8 cellular contexts compared by ENCODE assay signal in genomic region chr9:97237951-97238851, GRCh38.
DNase-seq lines count a peak whose midpoint lies in the region; ATAC-seq and TF ChIP-seq lines count a peak whose summit lies in the region.

No MANE protein-coding gene starts in this region.

- H3K27me3 Mint-ChIP-seq in stimulated activated naive CD8-positive, alpha-beta T cell treated with anti-CD3 and anti-CD28 coated beads, Interleukin-15, amount 100 ng/mL, for 72 hours = no peaks in the 10 kb centered on the region

- no peak overlapping the region for H4K91ac ChIP-seq in neuronal stem cell (ENCODE audit: low read depth, low read length, poor library complexity)

- ATAC-seq in SK-N-SH treated with all-trans-retinoic acid at 6 μM for 48 hours (peak; percentile 97), gastroesophageal sphincter (peak; percentile 96), HG03469 (IDR thresholded peaks at IDR 0.05; ENCODE audit: unreplicated experiment) (no peak)
- peak; percentile 98 for ATAC-seq in stimulated activated naive CD8-positive, alpha-beta T cell treated with anti-CD3 and anti-CD28 coated beads, Interleukin-15, amount 100 ng/mL, for 72 hours

- H3K18ac ChIP-seq in neuronal stem cell (ENCODE audit: low read length) = peak overlapping the region; percentile 97

- peak overlapping the region; percentile 89 to 97 for H3K27ac Mint-ChIP-seq in stimulated activated naive CD8-positive, alpha-beta T cell treated with anti-CD3 and anti-CD28 coated beads, Interleukin-15, amount 100 ng/mL, for 72 hours

- peaks cover 0 to 21% (median 6%) of the 10 kb centered on the region in 3 donors for H3K4me1 ChIP-seq in gastroesophageal sphincter
- no peaks in the 10 kb centered on the region for H3K4me1 ChIP-seq in neuronal stem cell (ENCODE audit: control insufficient read depth in 2 of 2, insufficient read depth in 1 of 2, low read depth in 1 of 2, low read length in 2 of 2)

- H3K9me3 ChIP-seq in gastroesophageal sphincter = no peaks in the 10 kb centered on the region
- peaks cover 0 to under 1% of the 10 kb centered on the region in 2 donors for H3K9me3 ChIP-seq in neuronal stem cell (replicated peaks in 1 of 2; ENCODE audit: control insufficient read depth in 2 of 2, insufficient read depth in 1 of 2, low read depth in 1 of 2, low read length in 2 of 2)

- H2AFZ ChIP-seq in neuronal stem cell (ENCODE audit: low read length) = peak overlapping the region; percentile 94

- H3K36me3 ChIP-seq in gastroesophageal sphincter (no peaks in the 10 kb centered on the region), neuronal stem cell (replicated peaks in 1 of 2; ENCODE audit: control insufficient read depth in 2 of 2, insufficient read depth in 2 of 2, low read length in 2 of 2) (peaks cover 0 to under 1% of the 10 kb centered on the region in 2 donors)

- H2BK120ac ChIP-seq in neuronal stem cell (ENCODE audit: low read depth, low read length) = no peak overlapping the region

- H3K4ac ChIP-seq in neuronal stem cell (ENCODE audit: low read length) = no peak overlapping the region

- H3K14ac ChIP-seq in neuronal stem cell (ENCODE audit: low read length) = peak overlapping the region; percentile 31

- H2BK5ac ChIP-seq in neuronal stem cell (ENCODE audit: low read length) = peak overlapping the region; percentile 71

- H3K27me3 ChIP-seq in gastroesophageal sphincter (no peaks in the 10 kb centered on the region), neuronal stem cell (ENCODE audit: control insufficient read depth in 3 of 3, insufficient read depth in 3 of 3, low read depth in 1 of 3, low read length in 3 of 3) (no peaks in the 10 kb centered on the region)

- peaks cover 18% of the 10 kb centered on the region for H3K4me1 Mint-ChIP-seq in stimulated activated naive CD8-positive, alpha-beta T cell treated with anti-CD3 and anti-CD28 coated beads, Interleukin-15, amount 100 ng/mL, for 72 hours

- peak overlapping the region; percentile 54 to 90 (median 84) for H3K27ac ChIP-seq in gastroesophageal sphincter
- peak overlapping the region; percentile 92 for H3K27ac ChIP-seq in neuronal stem cell (replicated peaks; ENCODE audit: low read length)

- H2BK15ac ChIP-seq in neuronal stem cell (ENCODE audit: low read length) = peak overlapping the region; percentile 14

- H3K23ac ChIP-seq in neuronal stem cell (ENCODE audit: low read depth, low read length, poor library complexity) = peak overlapping the region; percentile 98

- TF ChIP-seq POLR2A in gastroesophageal sphincter (IDR thresholded peaks at IDR 0.05) = peak in 1 of 2 donors; percentile 27

- H3K79me1 ChIP-seq in neuronal stem cell (ENCODE audit: low read depth, low read length) = no peaks in the 10 kb centered on the region

- no peaks in the 10 kb centered on the region for H3K9me3 Mint-ChIP-seq in stimulated activated naive CD8-positive, alpha-beta T cell treated with anti-CD3 and anti-CD28 coated beads, Interleukin-15, amount 100 ng/mL, for 72 hours

- H2BK12ac ChIP-seq in neuronal stem cell (ENCODE audit: low read length) = no peak overlapping the region

- H3K4me3 Mint-ChIP-seq in stimulated activated naive CD8-positive, alpha-beta T cell treated with anti-CD3 and anti-CD28 coated beads, Interleukin-15, amount 100 ng/mL, for 72 hours = peak overlapping the region; percentile 88 to 92

- TF ChIP-seq EP300 in gastroesophageal sphincter (IDR thresholded peaks at IDR 0.05) = no peak

- peak overlapping the region; percentile 57 to 64 for H3K4me3 ChIP-seq in gastroesophageal sphincter
- H3K4me3 ChIP-seq in neuronal stem cell (ENCODE audit: low read length in 2 of 2) = peak overlapping the region; percentile 60 to 77

- no peak overlapping the region for H4K8ac ChIP-seq in neuronal stem cell (ENCODE audit: low read depth, low read length)

- no peak overlapping the region for H2AK5ac ChIP-seq in neuronal stem cell (ENCODE audit: low read depth, low read length)

- TF ChIP-seq CTCF in GM10266 (IDR thresholded peaks at IDR 0.05; ENCODE audit: control insufficient read depth, insufficient read depth, low read depth, missing control alignments) (no peak), gastroesophageal sphincter (IDR thresholded peaks at IDR 0.05) (no peak)

- DNase-seq in GM10266 (ENCODE audit: extremely low spot score) (peak; percentile 52), Kasumi-1 (lab: John Stamatoyannopoulos, UW) (peak; percentile 84 to 86), neuronal stem cell (ENCODE audit: low spot score) (peak; percentile 65)
- DNase-seq in activated naive CD4-positive, alpha-beta T cell treated with anti-CD3 and anti-CD28 coated beads, Interleukin-2, amount 50 U/mL, for 16 hours = peak; percentile 74
- DNase-seq in stimulated activated naive CD8-positive, alpha-beta T cell treated with anti-CD3 and anti-CD28 coated beads, Interleukin-15, amount 100 ng/mL, for 72 hours = peak; percentile 78 to 88

- WGBS in gastroesophageal sphincter (ENCODE audit: low coverage in 1 of 2), 2 donors = 0 to 15% methylated on average over 6 to 11 of the region's 58 CpGs
- WGBS in neuronal stem cell (ENCODE audit: extremely low coverage in 2 of 2, insufficient read length in 2 of 2, insufficient replicate concordance in 1 of 2), 2 donors = no CpG with 5 or more reads among the region's 58 CpGs

- H3K9ac ChIP-seq in neuronal stem cell (ENCODE audit: low read depth, low read length, poor library complexity) = peak overlapping the region; percentile 74

- H3K4me2 ChIP-seq in neuronal stem cell (ENCODE audit: insufficient read depth, low read length, poor library complexity, severe bottlenecking) = peak overlapping the region; percentile 57

TF ChIP-seq in SK-N-SH treated with all-trans-retinoic acid at 6 μM for 48 hours, 23 proteins besides CTCF, POLR2A, EP300 and RAD21:
- no peak for TF ChIP-seq PATZ1 (CRISPR knock-in tag; IDR thresholded peaks at IDR 0.05; ENCODE audit: borderline replicate concordance)
- TF ChIP-seq, protein P1, sequence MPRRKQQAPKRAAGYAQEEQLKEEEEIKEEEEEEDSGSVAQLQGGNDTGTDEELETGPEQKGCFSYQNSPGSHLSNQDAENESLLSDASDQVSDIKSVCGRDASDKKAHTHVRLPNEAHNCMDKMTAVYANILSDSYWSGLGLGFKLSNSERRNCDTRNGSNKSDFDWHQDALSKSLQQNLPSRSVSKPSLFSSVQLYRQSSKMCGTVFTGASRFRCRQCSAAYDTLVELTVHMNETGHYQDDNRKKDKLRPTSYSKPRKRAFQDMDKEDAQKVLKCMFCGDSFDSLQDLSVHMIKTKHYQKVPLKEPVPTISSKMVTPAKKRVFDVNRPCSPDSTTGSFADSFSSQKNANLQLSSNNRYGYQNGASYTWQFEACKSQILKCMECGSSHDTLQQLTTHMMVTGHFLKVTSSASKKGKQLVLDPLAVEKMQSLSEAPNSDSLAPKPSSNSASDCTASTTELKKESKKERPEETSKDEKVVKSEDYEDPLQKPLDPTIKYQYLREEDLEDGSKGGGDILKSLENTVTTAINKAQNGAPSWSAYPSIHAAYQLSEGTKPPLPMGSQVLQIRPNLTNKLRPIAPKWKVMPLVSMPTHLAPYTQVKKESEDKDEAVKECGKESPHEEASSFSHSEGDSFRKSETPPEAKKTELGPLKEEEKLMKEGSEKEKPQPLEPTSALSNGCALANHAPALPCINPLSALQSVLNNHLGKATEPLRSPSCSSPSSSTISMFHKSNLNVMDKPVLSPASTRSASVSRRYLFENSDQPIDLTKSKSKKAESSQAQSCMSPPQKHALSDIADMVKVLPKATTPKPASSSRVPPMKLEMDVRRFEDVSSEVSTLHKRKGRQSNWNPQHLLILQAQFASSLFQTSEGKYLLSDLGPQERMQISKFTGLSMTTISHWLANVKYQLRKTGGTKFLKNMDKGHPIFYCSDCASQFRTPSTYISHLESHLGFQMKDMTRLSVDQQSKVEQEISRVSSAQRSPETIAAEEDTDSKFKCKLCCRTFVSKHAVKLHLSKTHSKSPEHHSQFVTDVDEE (CRISPR knock-in tag; IDR thresholded peaks at IDR 0.05) = peak; percentile 68; the same call in 1 of the 2 replicates
